Comparison of ENCODE assay signal across 1 cellular context in genomic region chr9:130177898-130178805, GRCh38.
A peak's percentile ranks its signal among the peaks of the same experiment; 100 is the strongest.
TF ChIP-seq lines count a peak whose summit lies in the region.

No MANE protein-coding gene starts in this region.

TF ChIP-seq in K562, 482 proteins besides CTCF, POLR2A, EP300 and RAD21:
- no peak for TF ChIP-seq EZH2 (IDR thresholded peaks at IDR 0.05; ENCODE audit: borderline replicate concordance, low read depth, low read length)
- peak; percentile 45 for TF ChIP-seq ZNF121 (CRISPR knock-in tag; conservative IDR thresholded peaks at IDR 0.05)
